ENCODE assay signal across 18 cellular contexts in the genomic region with DNA sequence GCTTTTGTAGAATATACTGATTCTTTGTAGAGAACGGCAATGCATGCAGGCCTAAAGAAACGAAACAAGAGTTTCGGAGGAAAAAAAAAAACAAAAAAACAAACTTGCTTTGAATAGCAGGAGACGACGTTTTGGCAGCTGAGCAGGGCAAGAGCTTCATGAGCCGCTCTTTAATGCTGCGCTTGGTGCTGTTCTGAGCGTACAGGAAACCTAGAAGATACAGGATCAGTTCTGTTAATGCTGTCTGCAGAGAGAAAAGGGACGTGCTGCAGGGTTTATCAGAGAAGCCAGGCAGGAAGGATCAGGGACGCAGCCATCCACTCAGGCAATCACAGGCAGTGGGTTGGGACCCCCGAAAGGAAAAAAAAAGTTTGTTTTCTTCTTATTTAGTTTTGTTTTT.
A peak's percentile ranks its signal among the peaks of the same experiment; 100 is the strongest.
DNase-seq lines count a peak whose midpoint lies in the region; ATAC-seq and TF ChIP-seq lines count a peak whose summit lies in the region.
"Had no signal": no experiment of that assay in that cellular context is flagged by ENCODE, and none has a peak within 500 bp of the region (broad histone marks: within the 10 kb centered on the region; RNA-seq: fewer than 3 reads in every experiment).

No MANE protein-coding gene starts in this region.

- H3K36me3 Mint-ChIP-seq in central memory CD8-positive, alpha-beta T cell (ENCODE audit: insufficient read depth), result no peaks in the 10 kb centered on the region
- H3K36me3 Mint-ChIP-seq: CD4-positive, CD25-positive, alpha-beta regulatory T cell had no signal

- H3K9me3 ChIP-seq in SK-N-SH, result no peaks in the 10 kb centered on the region; the same call in 1 of the 2 replicates
- H3K9me3 ChIP-seq in RWPE2 (ENCODE audit: severe bottlenecking), result no peaks in the 10 kb centered on the region
- peaks cover 2% of the 10 kb centered on the region for H3K9me3 ChIP-seq in aorta (ENCODE audit: control insufficient read depth, low read length)
- H3K9me3 ChIP-seq: A549, Peyer's patch, SJCRH30 had no signal

- no peak overlapping the region for H3K4me2 ChIP-seq in SK-N-SH
- H3K4me2 ChIP-seq: A549 had no signal

- no peak overlapping the region for H3K4me3 ChIP-seq in SK-N-SH (ENCODE audit: low read depth in 2 of 2, low read length in 1 of 2)
- no peak overlapping the region for H3K4me3 ChIP-seq in RWPE2 (ENCODE audit: severe bottlenecking)
- H3K4me3 ChIP-seq in aorta (ENCODE audit: low read length in 2 of 2), result no peak overlapping the region
- H3K4me3 ChIP-seq: A549, Peyer's patch, SJCRH30 had no signal

- peak; percentile 14 for DNase-seq in SK-N-SH
- DNase-seq in RWPE2 (ENCODE audit: low spot score), result no peak
- no peak for DNase-seq in central memory CD8-positive, alpha-beta T cell (ENCODE audit: low spot score in 2 of 2)
- DNase-seq in aorta, result no peak
- DNase-seq in EL, result no peak
- no peak for DNase-seq in GM19240 (ENCODE audit: insufficient read length, low spot score)
- DNase-seq: CD4-positive, CD25-positive, alpha-beta regulatory T cell; Kasumi-1; NCI-H1694; NCI-H2081 treated with DMSO at 0.1 percent for 48 hours; NCI-H69; Peyer's patch; SJCRH30; SW 1271 had no signal

- H3K27me3 ChIP-seq in SK-N-SH (ENCODE audit: insufficient read depth), result no peaks in the 10 kb centered on the region
- no peaks in the 10 kb centered on the region for H3K27me3 ChIP-seq in RWPE2 (ENCODE audit: insufficient read depth, poor library complexity, severe bottlenecking)
- H3K27me3 ChIP-seq in aorta (ENCODE audit: control insufficient read depth in 1 of 2, insufficient read depth in 2 of 2, low read length in 1 of 2), result no peaks in the 10 kb centered on the region
- H3K27me3 ChIP-seq: Peyer's patch, SJCRH30 had no signal

- TF ChIP-seq RAD21 in SK-N-SH (IDR thresholded peaks at IDR 0.05; ENCODE audit: low read length), result no peak

- no peak for TF ChIP-seq EP300 in SK-N-SH (IDR thresholded peaks at IDR 0.05; ENCODE audit: borderline replicate concordance in 1 of 2, low read depth in 1 of 2, low read length in 1 of 2)

- no peak for TF ChIP-seq CTCF in SK-N-SH (IDR thresholded peaks at IDR 0.05)
- no peak for TF ChIP-seq CTCF in RWPE2 (IDR thresholded peaks at IDR 0.05; ENCODE audit: poor library complexity, severe bottlenecking)

- H3K9me2 ChIP-seq in SK-N-SH, result no peaks in the 10 kb centered on the region

- no peaks in the 10 kb centered on the region for H3K79me2 ChIP-seq in SK-N-SH (ENCODE audit: insufficient read depth)

- no peaks in the 10 kb centered on the region for H4K20me1 ChIP-seq in SK-N-SH (ENCODE audit: insufficient read depth)

- CTCF ChIA-PET in SK-N-SH (lab: Yijun Ruan, JAX), result interaction anchor here (2.0 kb wide), 1 partner anchor 588 kb away, joined by 4 read pairs; no protein-coding TSS in a partner anchor

- H3K36me3 ChIP-seq in SK-N-SH (replicated peaks in 1 of 2; ENCODE audit: control insufficient read depth in 1 of 2, insufficient read depth in 2 of 2, low read length in 1 of 2) (no peaks in the 10 kb centered on the region), RWPE2 (ENCODE audit: low read depth) (no peaks in the 10 kb centered on the region), aorta (ENCODE audit: control insufficient read depth in 1 of 2, insufficient read depth in 2 of 2, low read length in 1 of 2) (no peaks in the 10 kb centered on the region)
- H3K36me3 ChIP-seq: Peyer's patch, SJCRH30 had no signal

- WGBS in SK-N-SH (ENCODE audit: low lambda C conversion rate), result 66% methylated on average over 11 of the region's 11 CpGs
- WGBS in aorta, 2 donors, result 28 to 33% methylated on average over 11 of the region's 11 CpGs

- peaks cover 36% of the 10 kb centered on the region for H3K9me3 Mint-ChIP-seq in central memory CD8-positive, alpha-beta T cell

- H3K27ac Mint-ChIP-seq in central memory CD8-positive, alpha-beta T cell (ENCODE audit: low read depth), result peak overlapping the region; percentile 65
- H3K27ac Mint-ChIP-seq: B cell; CD4-positive, CD25-positive, alpha-beta regulatory T cell had no signal

- intact Hi-C loops in aorta (cut with DNase I), result no loop called here

- ATAC-seq in SK-N-SH treated with all-trans-retinoic acid at 6 μM for 48 hours, result no peak
- ATAC-seq in RWPE2 (ENCODE audit: low read depth), result 0 out of 3 replicates have a peak, but pooled peaks have one; percentile 45
- ATAC-seq in central memory CD8-positive, alpha-beta T cell (replicated peaks; ENCODE audit: extremely low read depth, poor library complexity, severe bottlenecking), result no peak
- peak; percentile 57 for ATAC-seq in aorta (ENCODE audit: low FRiP score)
- no peak for ATAC-seq in GM18520 (IDR thresholded peaks at IDR 0.05; ENCODE audit: unreplicated experiment)
- ATAC-seq: A549 had no signal

- H3K27me3 Mint-ChIP-seq in central memory CD8-positive, alpha-beta T cell, result no peaks in the 10 kb centered on the region
- H3K27me3 Mint-ChIP-seq: B cell; CD4-positive, CD25-positive, alpha-beta regulatory T cell had no signal

- no peak overlapping the region for H2AFZ ChIP-seq in SK-N-SH (ENCODE audit: low read depth)

- peaks cover 0 to 13% of the 10 kb centered on the region in 2 experiments; a peak in 2 of 4 replicates for H3K4me1 ChIP-seq in SK-N-SH (ENCODE audit: control insufficient read depth in 1 of 2, insufficient read depth in 2 of 2, low read depth in 1 of 2, low read length in 1 of 2)
- H3K4me1 ChIP-seq in RWPE2 (ENCODE audit: insufficient read depth, poor library complexity, severe bottlenecking), result no peaks in the 10 kb centered on the region
- H3K4me1 ChIP-seq in aorta (ENCODE audit: control insufficient read depth in 1 of 2, insufficient read depth in 2 of 2, low read length in 2 of 2), result no peaks in the 10 kb centered on the region
- H3K4me1 ChIP-seq: A549, Peyer's patch, SJCRH30 had no signal

- no peak overlapping the region for H3K27ac ChIP-seq in SK-N-SH (ENCODE audit: low read depth in 2 of 2, low read length in 1 of 2)
- no peak overlapping the region for H3K27ac ChIP-seq in RWPE2 (ENCODE audit: poor library complexity, severe bottlenecking)
- H3K27ac ChIP-seq in aorta (ENCODE audit: low read depth in 1 of 2, low read length in 2 of 2), result no peak overlapping the region
- H3K27ac ChIP-seq: A549, Peyer's patch, SJCRH30 had no signal

- no peak overlapping the region for H3K9ac ChIP-seq in SK-N-SH

- H3K4me3 Mint-ChIP-seq in central memory CD8-positive, alpha-beta T cell, result no peak overlapping the region
- H3K4me3 Mint-ChIP-seq: B cell; CD4-positive, CD25-positive, alpha-beta regulatory T cell had no signal

- H3F3A ChIP-seq in SK-N-SH (replicated peaks; ENCODE audit: insufficient read depth), result no peaks in the 10 kb centered on the region

- POLR2A ChIA-PET in SK-N-SH (lab: Yijun Ruan, JAX), result no interaction called here

- H3K4me1 Mint-ChIP-seq in central memory CD8-positive, alpha-beta T cell, result peaks cover 4% of the 10 kb centered on the region
- H3K4me1 Mint-ChIP-seq: B cell; CD4-positive, CD25-positive, alpha-beta regulatory T cell had no signal

TF ChIP-seq in SK-N-SH, 30 proteins besides CTCF, POLR2A, EP300 and RAD21 (continues in another document):
- TF ChIP-seq, protein P1, sequence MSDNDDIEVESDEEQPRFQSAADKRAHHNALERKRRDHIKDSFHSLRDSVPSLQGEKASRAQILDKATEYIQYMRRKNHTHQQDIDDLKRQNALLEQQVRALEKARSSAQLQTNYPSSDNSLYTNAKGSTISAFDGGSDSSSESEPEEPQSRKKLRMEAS (IDR thresholded peaks at IDR 0.05; ENCODE audit: low read depth), result no peak
- no peak for TF ChIP-seq GATA2 (CRISPR knock-in tag; IDR thresholded peaks at IDR 0.05)
- no peak for TF ChIP-seq GABPA (IDR thresholded peaks at IDR 0.05; ENCODE audit: low read depth)
- no peak for TF ChIP-seq POLR2AphosphoS5 (IDR thresholded peaks at IDR 0.05; ENCODE audit: low read depth, low read length)

TF ChIP-seq in SK-N-SH treated with all-trans-retinoic acid at 6 μM for 48 hours, 23 proteins besides CTCF, POLR2A, EP300 and RAD21:
- TF ChIP-seq ZC3H10 (CRISPR knock-in tag; IDR thresholded peaks at IDR 0.05) (no peak), ESRRG (CRISPR knock-in tag; IDR thresholded peaks at IDR 0.05) (no peak), BACH2 (CRISPR knock-in tag; IDR thresholded peaks at IDR 0.05; ENCODE audit: borderline replicate concordance) (no peak), RARB (CRISPR knock-in tag; IDR thresholded peaks at IDR 0.05) (no peak), ISL1 (CRISPR knock-in tag; IDR thresholded peaks at IDR 0.05) (no peak), SNAI2 (CRISPR knock-in tag; IDR thresholded peaks at IDR 0.05) (no peak), CSDC2 (CRISPR knock-in tag; IDR thresholded peaks at IDR 0.05) (no peak), ZNF70 (CRISPR knock-in tag; IDR thresholded peaks at IDR 0.05) (no peak), TCF4 (CRISPR knock-in tag; IDR thresholded peaks at IDR 0.05; ENCODE audit: borderline replicate concordance) (no peak), TOX (CRISPR knock-in tag; IDR thresholded peaks at IDR 0.05; ENCODE audit: borderline replicate concordance) (no peak), GLIS3 (CRISPR knock-in tag; IDR thresholded peaks at IDR 0.05) (no peak), PPARA (CRISPR knock-in tag; IDR thresholded peaks at IDR 0.05; ENCODE audit: borderline replicate concordance) (no peak), ZFP30 (CRISPR knock-in tag; IDR thresholded peaks at IDR 0.05) (no peak), ZFP3 (CRISPR knock-in tag; IDR thresholded peaks at IDR 0.05) (no peak)
- TF ChIP-seq, protein P2, sequence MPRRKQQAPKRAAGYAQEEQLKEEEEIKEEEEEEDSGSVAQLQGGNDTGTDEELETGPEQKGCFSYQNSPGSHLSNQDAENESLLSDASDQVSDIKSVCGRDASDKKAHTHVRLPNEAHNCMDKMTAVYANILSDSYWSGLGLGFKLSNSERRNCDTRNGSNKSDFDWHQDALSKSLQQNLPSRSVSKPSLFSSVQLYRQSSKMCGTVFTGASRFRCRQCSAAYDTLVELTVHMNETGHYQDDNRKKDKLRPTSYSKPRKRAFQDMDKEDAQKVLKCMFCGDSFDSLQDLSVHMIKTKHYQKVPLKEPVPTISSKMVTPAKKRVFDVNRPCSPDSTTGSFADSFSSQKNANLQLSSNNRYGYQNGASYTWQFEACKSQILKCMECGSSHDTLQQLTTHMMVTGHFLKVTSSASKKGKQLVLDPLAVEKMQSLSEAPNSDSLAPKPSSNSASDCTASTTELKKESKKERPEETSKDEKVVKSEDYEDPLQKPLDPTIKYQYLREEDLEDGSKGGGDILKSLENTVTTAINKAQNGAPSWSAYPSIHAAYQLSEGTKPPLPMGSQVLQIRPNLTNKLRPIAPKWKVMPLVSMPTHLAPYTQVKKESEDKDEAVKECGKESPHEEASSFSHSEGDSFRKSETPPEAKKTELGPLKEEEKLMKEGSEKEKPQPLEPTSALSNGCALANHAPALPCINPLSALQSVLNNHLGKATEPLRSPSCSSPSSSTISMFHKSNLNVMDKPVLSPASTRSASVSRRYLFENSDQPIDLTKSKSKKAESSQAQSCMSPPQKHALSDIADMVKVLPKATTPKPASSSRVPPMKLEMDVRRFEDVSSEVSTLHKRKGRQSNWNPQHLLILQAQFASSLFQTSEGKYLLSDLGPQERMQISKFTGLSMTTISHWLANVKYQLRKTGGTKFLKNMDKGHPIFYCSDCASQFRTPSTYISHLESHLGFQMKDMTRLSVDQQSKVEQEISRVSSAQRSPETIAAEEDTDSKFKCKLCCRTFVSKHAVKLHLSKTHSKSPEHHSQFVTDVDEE (CRISPR knock-in tag; IDR thresholded peaks at IDR 0.05), result no peak

Comparison
In these comparisons a context has a peak if more than half of its experiments do, and no peak if none do; other contexts are left out.
1. ATAC-seq: peak in RWPE2 (single experiment) and aorta (single experiment); none in SK-N-SH treated with all-trans-retinoic acid at 6 μM for 48 hours (single experiment), central memory CD8-positive, alpha-beta T cell (single experiment) and GM18520 (single experiment).